ENCODE assay signal across 10 cellular contexts in genomic region chr18:79856119-79857080, GRCh38. TPM values are rescaled to one million over a fixed set of nuclear protein-coding genes. Genes with fewer than 3 reads are reported as not detected.
A peak's percentile ranks its signal among the peaks of the same experiment; 100 is the strongest.
DNase-seq lines count a peak whose midpoint lies in the region; ATAC-seq, FAIRE-seq and TF ChIP-seq lines count a peak whose summit lies in the region.
"Had no signal": no experiment of that assay in that cellular context is flagged by ENCODE, and none has a peak within 500 bp of the region (broad histone marks: within the 10 kb centered on the region; RNA-seq: fewer than 3 reads in every experiment).

No MANE protein-coding gene starts in this region.

- H4K20me1 ChIP-seq in keratinocyte (ENCODE audit: control insufficient read depth, extremely low read depth, insufficient read depth, low read length), result no peaks in the 10 kb centered on the region

- ATAC-seq in HG03432 (IDR thresholded peaks at IDR 0.05; ENCODE audit: unreplicated experiment) (peak; percentile 48), HG03439 (IDR thresholded peaks at IDR 0.05; ENCODE audit: unreplicated experiment) (no peak)

- H3K4me1 ChIP-seq in keratinocyte (ENCODE audit: control insufficient read depth, extremely low read depth, insufficient read depth, low read length) (peaks cover 2% of the 10 kb centered on the region), transverse colon (no peaks in the 10 kb centered on the region)

- 36 to 63% methylated on average over 6 to 27 of the region's 29 CpGs for WGBS in transverse colon (ENCODE audit: low coverage in 1 of 2), 2 donors

- no peaks in the 10 kb centered on the region for H3K9me1 ChIP-seq in keratinocyte (ENCODE audit: control insufficient read depth, extremely low read depth, insufficient read depth, low read length)

- no peak overlapping the region for H3K9ac ChIP-seq in keratinocyte (ENCODE audit: control insufficient read depth, extremely low read depth, insufficient read depth, low read length)

- peak overlapping the region in 1 of 3 experiments; percentile 15 for H3K4me3 ChIP-seq in keratinocyte (ENCODE audit: control insufficient read depth in 2 of 3, extremely low read depth in 1 of 3, insufficient read depth in 2 of 3, low read depth in 1 of 3, low read length in 3 of 3)
- H3K4me3 ChIP-seq in transverse colon, result no peak overlapping the region

- TF ChIP-seq POLR2A in transverse colon (IDR thresholded peaks at IDR 0.05), result no peak

- H3K27me3 ChIP-seq in keratinocyte (ENCODE audit: control insufficient read depth, extremely low read depth, insufficient read depth, low read length) (peaks cover 19% of the 10 kb centered on the region), transverse colon (peaks cover 9% of the 10 kb centered on the region)

- H3K9me3 ChIP-seq in keratinocyte (ENCODE audit: control insufficient read depth, low read depth, low read length), result no peaks in the 10 kb centered on the region
- H3K9me3 ChIP-seq in transverse colon, result no peaks in the 10 kb centered on the region

- no peak for FAIRE-seq in keratinocyte (lab: Jason Lieb, UNC)

- TF ChIP-seq CTCF in VCaP (conservative IDR thresholded peaks at IDR 0.05) (no peak), keratinocyte (optimal IDR thresholded peaks at IDR 0.05 in 1 of 3, IDR thresholded peaks at IDR 0.05 in 1 of 3, conservative IDR thresholded peaks at IDR 0.05 in 1 of 3; ENCODE audit: extremely low read depth in 1 of 3, insufficient read depth in 2 of 3, low read length in 3 of 3) (no peak), transverse colon (IDR thresholded peaks at IDR 0.05) (no peak)

- peak overlapping the region; percentile 26; the same call in 1 of the 2 replicates for H3K27ac ChIP-seq in VCaP
- no peak overlapping the region for H3K27ac ChIP-seq in keratinocyte (ENCODE audit: control insufficient read depth, insufficient read depth, low read length)
- H3K27ac ChIP-seq in transverse colon, result no peak overlapping the region

- intact Hi-C loops in transverse colon (cut with DNase I; ENCODE audit: low total_unique reads), result no loop called here

- H3K36me3 ChIP-seq in keratinocyte (ENCODE audit: control insufficient read depth in 2 of 2, extremely low read depth in 1 of 2, insufficient read depth in 2 of 2, low read length in 2 of 2) (no peaks in the 10 kb centered on the region), transverse colon (no peaks in the 10 kb centered on the region)

- no peak overlapping the region for H2AFZ ChIP-seq in keratinocyte (ENCODE audit: control insufficient read depth, low read length)

- DNase-seq in activated CD4-positive, alpha-beta T cell treated with anti-CD3 and anti-CD28 coated beads for 48 hours, result peak; percentile 36
- no peak for DNase-seq in activated CD4-positive, alpha-beta T cell treated with anti-CD3 and anti-CD28 coated beads for 1 hour
- DNase-seq in keratinocyte (ENCODE audit: low read depth, low spot score) (no peak), transverse colon (no peak)
- DNase-seq in activated CD4-positive, CD25-positive, alpha-beta regulatory T cell (lab: John Stamatoyannopoulos, UW), result no peak

- in situ Hi-C loops in transverse colon (cut with MboI; ENCODE audit: low pct_ligation_motif_present in 1 of 4, low pct_unique_long_range_greater_than_20kb in 1 of 4, low sequenced_read_pairs in 3 of 4), result no loop called here

- H3K4me2 ChIP-seq in keratinocyte (ENCODE audit: control insufficient read depth, extremely low read depth, insufficient read depth, low read depth, low read length), result peak overlapping the region; percentile 48

- dilution Hi-C loops in keratinocyte (cut with MboI; ENCODE audit: extremely low pct_ligation_motif_present, low sequenced_read_pairs), result no loop called here

- no peaks in the 10 kb centered on the region for H3K79me2 ChIP-seq in keratinocyte (ENCODE audit: control insufficient read depth, insufficient read depth, low read length)

- no peak for TF ChIP-seq EP300 in transverse colon (IDR thresholded peaks at IDR 0.05; ENCODE audit: low read depth)

RNA-seq across cellular contexts. Expression of gene KCNG2, which starts 58.7 kb away (rescaled TPM):
- not detected in 3 replicates for polyA plus RNA-seq in keratinocyte
- not detected for polyA plus RNA-seq in keratinocyte (2011; ENCODE audit: low read depth)
- not detected in 2 replicates for polyA plus RNA-seq in keratinocyte (2011; cell fraction: cytosol; rRNA removed)
- not detected in 2 replicates for polyA plus RNA-seq in keratinocyte (2011; cell fraction: nucleus; rRNA removed)
- polyA plus RNA-seq in keratinocyte (2012; ENCODE audit: low replicate concordance), result 0.34 TPM in 1 of 2 replicates, not detected in the other
- not detected in 3 replicates for polyA minus RNA-seq in keratinocyte
- not detected for polyA minus RNA-seq in keratinocyte (2011; cell fraction: cytosol; rRNA and poly(A)+ RNA removed)
- not detected in 2 replicates for polyA minus RNA-seq in keratinocyte (2011; cell fraction: nucleus; rRNA and poly(A)+ RNA removed)
- total RNA-seq in transverse colon, result 1 to 10 TPM in 1 of 4 donors, under 1 TPM in 1, not detected in 2; 0.41 to 6.7 TPM
- total RNA-seq: glomerular endothelial cell had no signal
- polyA plus RNA-seq: BJ had no signal
